Comparison of ENCODE assay signal across 22 cellular contexts in the genomic region with DNA sequence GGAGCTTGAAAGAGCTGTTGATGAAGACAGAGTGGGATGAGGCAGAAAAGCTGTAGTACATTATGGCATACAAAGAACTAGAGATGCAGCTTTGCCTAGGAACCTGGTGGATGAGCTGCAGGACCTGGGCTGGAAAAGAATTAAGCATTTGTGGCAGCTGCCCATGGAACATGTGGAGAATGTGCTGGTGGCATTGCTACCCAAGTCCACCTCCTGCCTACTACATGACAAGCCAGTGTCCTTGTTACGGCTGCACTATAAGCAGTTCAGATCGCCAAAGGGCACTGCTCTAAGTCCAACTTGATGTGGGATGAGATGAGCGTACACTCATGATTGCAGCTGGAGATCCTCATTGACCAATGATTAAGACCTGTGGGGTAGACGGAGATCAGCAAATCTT.
"Had no signal": no experiment of that assay in that cellular context is flagged by ENCODE, and none has a peak within 500 bp of the region (broad histone marks: within the 10 kb centered on the region; RNA-seq: fewer than 3 reads in every experiment).

No MANE protein-coding gene starts in this region.

- H3K9me3 Mint-ChIP-seq: mesothelial cell of epicardium had no signal

- DNase-seq: dermis blood vessel endothelial cell; dorsolateral prefrontal cortex; effector CD4-positive, alpha-beta T cell; effector memory CD4-positive, alpha-beta T cell; esophagus squamous epithelium; foreskin fibroblast; foreskin melanocyte; gastrocnemius medialis; glutamatergic neuron; heart right ventricle; hippocampal formation; left cardiac atrium; left lung; left ventricle myocardium superior; lower lobe of right lung; mesenchymal stem cell; mucosa of descending colon had no signal

- H3K36me3 Mint-ChIP-seq: mesothelial cell of epicardium had no signal

- H3K4me1 Mint-ChIP-seq: mesothelial cell of epicardium had no signal

- ATAC-seq: gastrocnemius medialis, heart right ventricle, left cardiac atrium, left lung, left ventricle myocardium superior, lower lobe of right lung had no signal

- H3K27ac Mint-ChIP-seq: mesothelial cell of epicardium had no signal

- H3K4me3 Mint-ChIP-seq: mesothelial cell of epicardium had no signal

- FAIRE-seq: colon, endothelial cell of umbilical vein, islet of Langerhans, keratinocyte had no signal
